ENCODE assay signal across 1 cellular context in genomic region chr4:88008624-88009235, GRCh38.
TF ChIP-seq lines count a peak whose summit lies in the region.

No MANE protein-coding gene starts in this region.

TF ChIP-seq in A549, 52 proteins besides CTCF, POLR2A, EP300 and RAD21:
- TF ChIP-seq MAZ (IDR thresholded peaks at IDR 0.05; ENCODE audit: borderline replicate concordance, low read depth, low read length) (no peak), BHLHE40 (IDR thresholded peaks at IDR 0.05; ENCODE audit: low read depth, low read length) (no peak), ZC3H11A (IDR thresholded peaks at IDR 0.05) (no peak), ZNF302 (CRISPR knock-in tag; IDR thresholded peaks at IDR 0.05) (no peak), JUNB (IDR thresholded peaks at IDR 0.05) (no peak), ATOH8 (CRISPR knock-in tag; IDR thresholded peaks at IDR 0.05; ENCODE audit: low read depth) (no peak), HOXB5 (CRISPR knock-in tag; IDR thresholded peaks at IDR 0.05) (no peak), FOXS1 (CRISPR knock-in tag; IDR thresholded peaks at IDR 0.05) (no peak)
